ENCODE assay signal across 1 cellular context in genomic region chr19:4967738-4968461, GRCh38.
TF ChIP-seq lines count a peak whose summit lies in the region.

No MANE protein-coding gene starts in this region.

TF ChIP-seq in SK-N-SH treated with all-trans-retinoic acid at 6 μM for 48 hours, 23 proteins besides CTCF, POLR2A, EP300 and RAD21 (continued from another document):
- TF ChIP-seq CSRNP3 (CRISPR knock-in tag; IDR thresholded peaks at IDR 0.05) = no peak
